ENCODE assay signal across 26 cellular contexts in genomic region chr7:97818066-97818663, GRCh38. TPM values are rescaled to one million over a fixed set of nuclear protein-coding genes. Genes with fewer than 3 reads are reported as not detected.
DNase-seq lines count a peak whose midpoint lies in the region; ATAC-seq, FAIRE-seq and TF ChIP-seq lines count a peak whose summit lies in the region.
"Had no signal": no experiment of that assay in that cellular context is flagged by ENCODE, and none has a peak within 500 bp of the region (broad histone marks: within the 10 kb centered on the region; RNA-seq: fewer than 3 reads in every experiment).

No MANE protein-coding gene starts in this region.

- no peak overlapping the region for H2BK120ac ChIP-seq in H1 (replicated peaks; ENCODE audit: low read depth, low read length)

- H2BK12ac ChIP-seq in H1 (ENCODE audit: low read depth, low read length), result no peak overlapping the region

- H3K27ac ChIP-seq in HepG2 (ENCODE audit: extremely low read length, insufficient read depth, low read length), result no peak overlapping the region
- no peak overlapping the region for H3K27ac ChIP-seq in right lobe of liver
- no peak overlapping the region for H3K27ac ChIP-seq in H1 (ENCODE audit: low read depth, low read length)
- H3K27ac ChIP-seq: BLaER1 had no signal

- POLR2A ChIA-PET in HepG2 (lab: Yijun Ruan, JAX) (no interaction called here), H1 (lab: Charles Lee; ENCODE audit: partially characterized antibody) (no interaction called here)

- H3K14ac ChIP-seq in H1 (ENCODE audit: insufficient read length), result no peak overlapping the region

- TF ChIP-seq POLR2A in HepG2 (IDR thresholded peaks at IDR 0.05; ENCODE audit: insufficient read depth in 1 of 2, low read depth in 2 of 2, low read length in 2 of 2), result no peak
- no peak for TF ChIP-seq POLR2A in right lobe of liver (IDR thresholded peaks at IDR 0.05)
- TF ChIP-seq POLR2A in H1 (IDR thresholded peaks at IDR 0.05; ENCODE audit: control extremely low read depth in 1 of 2, low read depth in 2 of 2, low read length in 2 of 2), result no peak

- WGBS in HepG2 (ENCODE audit: low lambda C conversion rate), result 4% methylated on average over 5 of the region's 5 CpGs
- WGBS in right lobe of liver (ENCODE audit: insufficient coverage, low coverage, low lambda C conversion rate, missing lambda C conversion rate), result 42% methylated on average over 5 of the region's 5 CpGs
- 60% methylated on average over 4 of the region's 5 CpGs; no CpG with 5 or more reads in 1 of the 2 experiments for WGBS in H1 (ENCODE audit: extremely low coverage in 1 of 2, insufficient coverage in 1 of 2, insufficient read length in 1 of 2, insufficient replicate concordance in 2 of 2, low coverage in 1 of 2, low lambda C conversion rate in 2 of 2, missing lambda C conversion rate in 1 of 2), 2 experiments

- H3K56ac ChIP-seq in H1 (replicated peaks; ENCODE audit: insufficient read length, low read depth, low read length), result no peak overlapping the region

- no peaks in the 10 kb centered on the region for H3K36me3 ChIP-seq in HepG2 (replicated peaks in 1 of 2; ENCODE audit: control insufficient read depth in 1 of 2, insufficient read depth in 2 of 2, low read length in 2 of 2)
- no peaks in the 10 kb centered on the region for H3K36me3 ChIP-seq in right lobe of liver
- no peaks in the 10 kb centered on the region for H3K36me3 ChIP-seq in H1 (ENCODE audit: control insufficient read depth in 2 of 4, insufficient read depth in 4 of 4, low read length in 3 of 4)
- H3K36me3 ChIP-seq: BLaER1 had no signal

- TF ChIP-seq RAD21 in HepG2 (CRISPR knock-in tag; IDR thresholded peaks at IDR 0.05) (no peak), H1 (IDR thresholded peaks at IDR 0.05 in 1 of 2, conservative IDR thresholded peaks at IDR 0.05 in 1 of 2; ENCODE audit: low read depth in 2 of 2, low read length in 2 of 2) (no peak)

- H3K23ac ChIP-seq in H1 (ENCODE audit: insufficient read length), result no peak overlapping the region

- no peak overlapping the region for H3K18ac ChIP-seq in H1 (ENCODE audit: extremely low read depth, low read length)

- intact Hi-C loops in HepG2 (cut with micrococcal nuclease; ENCODE audit: unreplicated experiment), result no loop called here
- intact Hi-C loops in right lobe of liver (cut with DNase I), result no loop called here

- no peaks in the 10 kb centered on the region for H3K79me2 ChIP-seq in HepG2 (ENCODE audit: insufficient read depth, low read length)
- no peaks in the 10 kb centered on the region for H3K79me2 ChIP-seq in H1 (ENCODE audit: control insufficient read depth in 1 of 2, insufficient read depth in 2 of 2, low read length in 2 of 2)

- in situ Hi-C loops in HepG2 (cut with HindIII; ENCODE audit: extremely low pct_ligation_motif_present, low pct_unique_long_range_greater_than_20kb), result no loop called here

- no peaks in the 10 kb centered on the region for H3K23me2 ChIP-seq in H1 (ENCODE audit: low read depth, low read length)

- H2BK5ac ChIP-seq in H1 (ENCODE audit: low read depth, low read length), result no peak overlapping the region

- H2AFZ ChIP-seq in HepG2 (ENCODE audit: low read length), result no peak overlapping the region
- peak overlapping the region; percentile 99 for H2AFZ ChIP-seq in H1 (ENCODE audit: low read length)

- no peak overlapping the region for H2BK15ac ChIP-seq in H1 (ENCODE audit: low read length)

- H3K4me2 ChIP-seq in HepG2 (ENCODE audit: low read depth, low read length), result no peak overlapping the region
- no peak overlapping the region; a peak in 1 of 4 replicates for H3K4me2 ChIP-seq in H1 (ENCODE audit: insufficient read depth in 1 of 2, low read depth in 2 of 2, low read length in 2 of 2)
- H3K4me2 ChIP-seq: BLaER1, SK-N-SH had no signal

- TF ChIP-seq CTCF in HepG2 (CRISPR knock-in tag; IDR thresholded peaks at IDR 0.05) (no peak), right lobe of liver (IDR thresholded peaks at IDR 0.05) (no peak), H1 (IDR thresholded peaks at IDR 0.05; ENCODE audit: control extremely low read depth in 1 of 3, insufficient read depth in 1 of 3, low read depth in 1 of 3, low read length in 3 of 3) (no peak)

- FAIRE-seq in HepG2 (lab: Jason Lieb, UNC) (no peak), H1 (lab: Jason Lieb, UNC) (no peak)
- FAIRE-seq: D721Med, GM12891 had no signal

- no peak overlapping the region for H4K8ac ChIP-seq in H1 (ENCODE audit: extremely low read depth, insufficient read depth, low read length)

- H3K4me3 ChIP-seq in HepG2 (replicated peaks in 1 of 3; ENCODE audit: insufficient read depth in 1 of 3, low read depth in 2 of 3, low read length in 3 of 3) (no peak overlapping the region), right lobe of liver (no peak overlapping the region), H1 (ENCODE audit: extremely low read depth in 1 of 4, insufficient read depth in 2 of 4, low read depth in 3 of 4, low read length in 4 of 4) (no peak overlapping the region)
- H3K4me3 ChIP-seq: BLaER1 had no signal

- H3K9me3 ChIP-seq in HepG2 (ENCODE audit: low read length), result no peaks in the 10 kb centered on the region
- H3K9me3 ChIP-seq in right lobe of liver, result no peaks in the 10 kb centered on the region
- no peaks in the 10 kb centered on the region for H3K9me3 ChIP-seq in H1 (ENCODE audit: insufficient read depth in 2 of 2, low read depth in 1 of 2, low read length in 1 of 2)
- H3K9me3 ChIP-seq: BLaER1, SK-N-SH had no signal

- H4K20me1 ChIP-seq in HepG2 (ENCODE audit: insufficient read depth, low read length) (no peaks in the 10 kb centered on the region), H1 (replicated peaks in 1 of 2; ENCODE audit: control insufficient read depth in 1 of 2, insufficient read depth in 2 of 2, low read length in 2 of 2) (no peaks in the 10 kb centered on the region)
- H4K20me1 ChIP-seq: BLaER1 had no signal

- ATAC-seq in HepG2 (no peak), right lobe of liver (no peak), HG03442 (IDR thresholded peaks at IDR 0.05; ENCODE audit: unreplicated experiment) (no peak)
- ATAC-seq: PC-3 had no signal

- H3K9ac ChIP-seq in HepG2 (ENCODE audit: insufficient read depth, low read depth, low read length) (no peak overlapping the region), H1 (replicated peaks in 1 of 4; ENCODE audit: extremely low read depth in 1 of 4, low read depth in 3 of 4, low read length in 3 of 4) (no peak overlapping the region)
- H3K9ac ChIP-seq: BLaER1, SK-N-SH had no signal

- H3K4me1 ChIP-seq in HepG2 (ENCODE audit: insufficient read depth, low read length) (no peaks in the 10 kb centered on the region), right lobe of liver (no peaks in the 10 kb centered on the region), H1 (replicated peaks in 1 of 4; ENCODE audit: control insufficient read depth in 3 of 4, insufficient read depth in 4 of 4, low read length in 3 of 4) (no peaks in the 10 kb centered on the region)
- H3K4me1 ChIP-seq: BLaER1 had no signal

- TF ChIP-seq EP300 in HepG2 (IDR thresholded peaks at IDR 0.05; ENCODE audit: low read depth in 2 of 2, low read length in 2 of 2), result no peak
- TF ChIP-seq EP300 in HepG2 (CRISPR knock-in tag; IDR thresholded peaks at IDR 0.05; ENCODE audit: borderline replicate concordance), result no peak
- no peak for TF ChIP-seq EP300 in H1 (IDR thresholded peaks at IDR 0.05; ENCODE audit: borderline replicate concordance in 1 of 2, low read depth in 2 of 2, low read length in 2 of 2)

- no peak overlapping the region for H4K91ac ChIP-seq in H1 (replicated peaks; ENCODE audit: insufficient read length, low read length)

- DNase-seq in DMS53 (lab: John Stamatoyannopoulos, UW) (peak; percentile 10), DMS53 treated with DMSO at 0.1 percent for 48 hours (lab: John Stamatoyannopoulos, UW; ENCODE audit: unreplicated experiment) (no peak), HepG2 (ENCODE audit: low spot score) (no peak), right lobe of liver (no peak), H1 (ENCODE audit: low read depth in 1 of 2, low spot score in 2 of 2) (no peak), H4 (ENCODE audit: low spot score) (no peak)
- no peak for DNase-seq in stimulated activated CD4-positive, alpha-beta T cell treated with anti-CD3 and anti-CD28 coated beads, Interleukin-1b, Interleukin-23, amount 100 ng/mL, for 48 hours
- DNase-seq: 8988T; CD4-positive, alpha-beta T cell; DMS79 treated with DMSO at 0.1 percent for 48 hours; GF-D8; GOT3; KBM-7; MV-4-11; NCI-H1105; NCI-H146; NCI-H1930; NCI-H82; NK-92 treated with Interleukin-12 subunit alpha and Interleukin-12 subunit beta, amount 100 ng/mL, for 24 hours; PC-3; SK-N-SH; SW 1271 had no signal

- no peak overlapping the region for H4K5ac ChIP-seq in H1 (ENCODE audit: insufficient read length, low read depth, low read length)

- CTCF ChIA-PET in HepG2 (lab: Yijun Ruan, JAX; ENCODE audit: low intra/inter-chr PET ratio, low total read pairs) (no interaction called here), H1 (lab: Charles Lee; ENCODE audit: partially characterized antibody) (interaction anchor here (0.7 to 4.0 kb wide), 14 partner anchors 10 to 1398 kb away, joined by 3 to 18 read pairs (median 3); no protein-coding TSS in a partner anchor)

- H2AK5ac ChIP-seq in H1 (ENCODE audit: low read depth, low read length), result no peak overlapping the region

- no peak overlapping the region for H2BK20ac ChIP-seq in H1 (ENCODE audit: low read length)

- no peak overlapping the region for H3K4ac ChIP-seq in H1 (replicated peaks; ENCODE audit: insufficient read length, low read depth, low read length)

- BruUV-seq in HepG2 (replicated peaks; lab: Mats Ljungman, UMichigan), result no TSS peak

- no peaks in the 10 kb centered on the region for H3K79me1 ChIP-seq in H1 (ENCODE audit: low read depth, low read length)

- H3K27me3 ChIP-seq in HepG2 (ENCODE audit: control insufficient read depth in 1 of 2, insufficient read depth in 2 of 2, low read length in 2 of 2) (no peaks in the 10 kb centered on the region), right lobe of liver (no peaks in the 10 kb centered on the region), H1 (replicated peaks in 1 of 4; ENCODE audit: control insufficient read depth in 3 of 4, extremely low read depth in 1 of 4, insufficient read depth in 3 of 4, low read length in 3 of 4) (no peaks in the 10 kb centered on the region)
- H3K27me3 ChIP-seq: BLaER1 had no signal

RNA-seq across cellular contexts. Expression of gene ASNS, which starts 54.0 kb away (rescaled TPM):
- total RNA-seq in HepG2 (2016; rRNA removed; fragmentation: Illumina TruSeq; extraction: Trizol) (55.0 and 81.9 TPM in 2 replicates), right lobe of liver (10 to 100 TPM in 2 of 6 experiments, 1 to 10 TPM in 3, under 1 TPM in 1; 0.33 to 14.5 (median 3.3) TPM)
- total RNA-seq in HepG2 (2016; cell fraction: cytosol; rRNA removed; fragmentation: Illumina TruSeq; extraction: Trizol; ENCODE audit: low read depth), result 4.0 and 4.5 TPM in 2 replicates
- total RNA-seq in HepG2 (2016; cell fraction: insoluble cytoplasmic fraction; rRNA removed; fragmentation: Illumina TruSeq; extraction: Trizol), result 52.7 and 82.1 TPM in 2 replicates
- 8.8 and 12.5 TPM in 2 replicates for total RNA-seq in HepG2 (2016; cell fraction: membrane; rRNA removed; fragmentation: Illumina TruSeq; extraction: Trizol)
- total RNA-seq in HepG2 (2016; cell fraction: nucleus; rRNA removed; fragmentation: Illumina TruSeq; extraction: Trizol), result 30.4 and 40.7 TPM in 2 replicates
- polyA plus RNA-seq in HepG2 (2011; rRNA removed) (74.8 and 75.1 TPM in 2 replicates), H1 (2011; rRNA removed) (32.2 and 40.2 TPM in 2 replicates)
- 43.8 and 55.1 TPM in 2 replicates for polyA plus RNA-seq in HepG2 (2011; cell fraction: cytosol; rRNA removed)
- polyA plus RNA-seq in HepG2 (2011; cell fraction: nucleus; rRNA removed), result 148 and 171 TPM in 2 replicates
- 152 and 252 TPM in 2 replicates for polyA plus RNA-seq in HepG2 (2012)
- polyA plus RNA-seq in HepG2 (2016; cell fraction: cytosol; fragmentation: Illumina TruSeq; extraction: Trizol; ENCODE audit: low read depth), result 1.6 and 3.1 TPM in 2 replicates
- polyA plus RNA-seq in HepG2 (2016; cell fraction: insoluble cytoplasmic fraction; fragmentation: Illumina TruSeq; extraction: Trizol; ENCODE audit: low read depth), result 84.7 and 95.8 TPM in 2 replicates
- polyA plus RNA-seq in HepG2 (2016; cell fraction: membrane; fragmentation: Illumina TruSeq; extraction: Trizol; ENCODE audit: low read depth), result 7.6 and 7.9 TPM in 2 replicates
- polyA plus RNA-seq in HepG2 (2016; cell fraction: nucleus; fragmentation: Illumina TruSeq; extraction: Trizol; ENCODE audit: insufficient read depth, low read depth), result 58.4 and 65.6 TPM in 2 replicates
- 51.6 and 135 TPM in 2 replicates for polyA minus RNA-seq in HepG2 (2011; rRNA and poly(A)+ RNA removed; ENCODE audit: low replicate concordance)
- 59.9 and 77.4 TPM in 2 replicates for polyA minus RNA-seq in HepG2 (2011; cell fraction: cytosol; rRNA and poly(A)+ RNA removed)
- polyA minus RNA-seq in HepG2 (2011; cell fraction: nucleus; rRNA and poly(A)+ RNA removed), result 95.3 and 105 TPM in 2 replicates
- 135 and 150 TPM in 2 replicates for total RNA-seq in H1 (2021; fragmentation: NEBNext Ultra II Directional; extraction: Animal tissue kit (Norgen Biotek cat#: 25700))
- 55.1 TPM for polyA plus RNA-seq in H1 (2011; cell fraction: cytosol; rRNA removed)
- polyA plus RNA-seq in H1 (2011; cell fraction: nucleus; rRNA removed), result 52.6 TPM
- polyA plus RNA-seq in H1 (2012, experiment 1 of 2), result 117 to 178 TPM (median 133 TPM) in 4 replicates
- 132 TPM for polyA plus RNA-seq in H1 (2012, experiment 2 of 2)
- 94.6 TPM for polyA plus RNA-seq in H1 (2013, experiment 1 of 2)
- 91.6 TPM for polyA plus RNA-seq in H1 (2013, experiment 2 of 2)
- 95.4 and 97.2 TPM in 2 replicates for polyA minus RNA-seq in H1 (2011; rRNA and poly(A)+ RNA removed)
- polyA minus RNA-seq in H1 (2011; cell fraction: cytosol; rRNA and poly(A)+ RNA removed), result 46.8 TPM
- 75.9 TPM for polyA minus RNA-seq in H1 (2011; cell fraction: nucleus; rRNA and poly(A)+ RNA removed)
- total RNA-seq in H4 (2014; rRNA removed; shearing (Covaris generic)), result 225 and 335 TPM in 2 replicates
